In genomic region chr6:68040780-68041179, GRCh38 we compare ENCODE assay signal across 16 cellular contexts.
A peak's percentile ranks its signal among the peaks of the same experiment; 100 is the strongest.
DNase-seq lines count a peak whose midpoint lies in the region; ATAC-seq, FAIRE-seq and TF ChIP-seq lines count a peak whose summit lies in the region.
"Had no signal": no experiment of that assay in that cellular context is flagged by ENCODE, and none has a peak within 500 bp of the region (broad histone marks: within the 10 kb centered on the region; RNA-seq: fewer than 3 reads in every experiment).

No MANE protein-coding gene starts in this region.

- H3F3A ChIP-seq in GM23338 (replicated peaks; ENCODE audit: low read depth): no peaks in the 10 kb centered on the region

- H3K27ac ChIP-seq in ACC112 (ENCODE audit: low read depth, low read length) (no peak overlapping the region), GM23338 (ENCODE audit: low read depth) (peak overlapping the region; percentile 99), astrocyte (ENCODE audit: low read depth, low read length) (no peak overlapping the region)
- H3K27ac ChIP-seq: lower lobe of right lung, upper lobe of right lung had no signal

- H4K20me1 ChIP-seq in GM23338 (replicated peaks; ENCODE audit: insufficient read depth) (no peaks in the 10 kb centered on the region), astrocyte (ENCODE audit: insufficient read depth, low read length) (no peaks in the 10 kb centered on the region)

- DNase-seq in GM23338 (ENCODE audit: low spot score) (no peak), astrocyte (ENCODE audit: low read depth) (no peak), memory B cell (ENCODE audit: low spot score in 2 of 2) (no peak), NCI-H1105 (lab: John Stamatoyannopoulos, UW) (no peak), iPS-NIHi11 (ENCODE audit: low spot score) (no peak), RCC 7860 (ENCODE audit: low spot score) (no peak), NCI-H187 (lab: John Stamatoyannopoulos, UW) (no peak)
- DNase-seq: activated CD4-positive, CD25-positive, alpha-beta regulatory T cell; activated CD8-positive, alpha-beta memory T cell treated with anti-CD3 and anti-CD28 coated beads, Interleukin-2, amount 50 U/mL, for 4 hours; erythroblast; hypothalamus; lower lobe of right lung; NCI-H2171 treated with DMSO at 0.1 percent for 48 hours; upper lobe of right lung had no signal

- H3K9me2 ChIP-seq in GM23338 (ENCODE audit: insufficient read depth): no peaks in the 10 kb centered on the region

- H3K27me3 Mint-ChIP-seq in GM23338 (ENCODE audit: insufficient read depth, low read depth, poor library complexity) (peaks cover 6% of the 10 kb centered on the region), astrocyte (ENCODE audit: low read depth, unreplicated experiment) (peaks cover 4% of the 10 kb centered on the region), memory B cell (no peaks in the 10 kb centered on the region)
- H3K27me3 Mint-ChIP-seq: activated naive CD4-positive, alpha-beta T cell treated with anti-CD3 and anti-CD28 coated beads, Interleukin-2, amount 50 U/mL, for 24 hours had no signal

- H3K36me3 ChIP-seq in ACC112 (ENCODE audit: insufficient read depth, low read length): no peaks in the 10 kb centered on the region
- H3K36me3 ChIP-seq in GM23338 (ENCODE audit: insufficient read depth): no peaks in the 10 kb centered on the region
- no peaks in the 10 kb centered on the region for H3K36me3 ChIP-seq in astrocyte (ENCODE audit: insufficient read depth, low read length)
- H3K36me3 ChIP-seq: lower lobe of right lung, upper lobe of right lung had no signal

- H3K4me3 ChIP-seq in ACC112 (ENCODE audit: low read depth, low read length) (no peak overlapping the region), GM23338 (peak overlapping the region; percentile 39; the same call in 1 of the 2 replicates), astrocyte (ENCODE audit: insufficient read depth, low read depth, low read length) (peak overlapping the region; percentile 57)
- H3K4me3 ChIP-seq: lower lobe of right lung, upper lobe of right lung had no signal

- H3K4me3 Mint-ChIP-seq in GM23338 (peak overlapping the region; percentile 60; the same call in 2 of the 3 replicates), astrocyte (ENCODE audit: unreplicated experiment) (peak overlapping the region; percentile 4), memory B cell (peak overlapping the region; percentile 50)
- H3K4me3 Mint-ChIP-seq: activated naive CD4-positive, alpha-beta T cell treated with anti-CD3 and anti-CD28 coated beads, Interleukin-2, amount 50 U/mL, for 24 hours had no signal

- peak overlapping the region; percentile 68 for H3K9ac ChIP-seq in astrocyte (ENCODE audit: low read length)

- H3K9me3 Mint-ChIP-seq in GM23338: peaks cover 18% of the 10 kb centered on the region
- H3K9me3 Mint-ChIP-seq in astrocyte (ENCODE audit: unreplicated experiment): peaks cover 2% of the 10 kb centered on the region
- no peaks in the 10 kb centered on the region for H3K9me3 Mint-ChIP-seq in memory B cell
- H3K9me3 Mint-ChIP-seq: activated naive CD4-positive, alpha-beta T cell treated with anti-CD3 and anti-CD28 coated beads, Interleukin-2, amount 50 U/mL, for 24 hours had no signal

- H3K27ac Mint-ChIP-seq in GM23338 (peak overlapping the region; percentile 97), astrocyte (ENCODE audit: unreplicated experiment) (no peak overlapping the region), memory B cell (no peak overlapping the region)
- H3K27ac Mint-ChIP-seq: activated naive CD4-positive, alpha-beta T cell treated with anti-CD3 and anti-CD28 coated beads, Interleukin-2, amount 50 U/mL, for 24 hours had no signal

- H2AFZ ChIP-seq in ACC112 (ENCODE audit: low read length, unreplicated experiment) (peak overlapping the region; percentile 57), GM23338 (no peak overlapping the region), astrocyte (ENCODE audit: low read depth, low read length) (peak overlapping the region; percentile 93)

- no peaks in the 10 kb centered on the region for H3K9me3 ChIP-seq in astrocyte (ENCODE audit: insufficient read depth, low read depth, low read length)
- H3K9me3 ChIP-seq: lower lobe of right lung, upper lobe of right lung had no signal

- no peaks in the 10 kb centered on the region for H3K4me1 ChIP-seq in ACC112 (ENCODE audit: control insufficient read depth, insufficient read depth, low read length, unreplicated experiment)
- H3K4me1 ChIP-seq in GM23338 (ENCODE audit: insufficient read depth): peaks cover 42% of the 10 kb centered on the region
- H3K4me1 ChIP-seq in astrocyte (ENCODE audit: insufficient read depth, low read length): peaks cover 4% of the 10 kb centered on the region
- H3K4me1 ChIP-seq: lower lobe of right lung, upper lobe of right lung had no signal

- H3K4me1 Mint-ChIP-seq in GM23338: peaks cover 54% of the 10 kb centered on the region
- peaks cover 5% of the 10 kb centered on the region for H3K4me1 Mint-ChIP-seq in astrocyte (ENCODE audit: low read depth, unreplicated experiment)
- H3K4me1 Mint-ChIP-seq in memory B cell: peaks cover 2% of the 10 kb centered on the region
- H3K4me1 Mint-ChIP-seq: activated naive CD4-positive, alpha-beta T cell treated with anti-CD3 and anti-CD28 coated beads, Interleukin-2, amount 50 U/mL, for 24 hours had no signal

- H3K36me3 Mint-ChIP-seq in GM23338 (ENCODE audit: low read depth) (peaks cover 26% of the 10 kb centered on the region), astrocyte (ENCODE audit: low read depth, unreplicated experiment) (no peaks in the 10 kb centered on the region), memory B cell (no peaks in the 10 kb centered on the region)
- H3K36me3 Mint-ChIP-seq: activated naive CD4-positive, alpha-beta T cell treated with anti-CD3 and anti-CD28 coated beads, Interleukin-2, amount 50 U/mL, for 24 hours had no signal

- TF ChIP-seq CTCF in GM23338 (conservative IDR thresholded peaks at IDR 0.05; ENCODE audit: low read depth in 2 of 2) (no peak), astrocyte (IDR thresholded peaks at IDR 0.05; ENCODE audit: insufficient read depth, low read depth, low read length) (no peak)

- H3K27me3 ChIP-seq in ACC112 (ENCODE audit: insufficient read depth, low read length) (no peaks in the 10 kb centered on the region), GM23338 (ENCODE audit: insufficient read depth) (no peaks in the 10 kb centered on the region), astrocyte (ENCODE audit: insufficient read depth, low read length) (no peaks in the 10 kb centered on the region)
- H3K27me3 ChIP-seq: upper lobe of right lung had no signal

- H3K4me2 ChIP-seq in GM23338 (peak overlapping the region; percentile 10), astrocyte (ENCODE audit: low read length) (peak overlapping the region; percentile 89)

- ATAC-seq in GM23338: no peak
- no peak for ATAC-seq in memory B cell (ENCODE audit: low read depth)
- ATAC-seq: lower lobe of right lung, upper lobe of right lung had no signal

- no peak for FAIRE-seq in astrocyte (lab: Jason Lieb, UNC)
- no peak for FAIRE-seq in RCC 7860 (lab: Jason Lieb, UNC)

- H3K79me2 ChIP-seq in ACC112 (ENCODE audit: control insufficient read depth, insufficient read depth, low read length, unreplicated experiment): no peaks in the 10 kb centered on the region
- H3K79me2 ChIP-seq in GM23338 (replicated peaks; ENCODE audit: insufficient read depth): no peaks in the 10 kb centered on the region
- H3K79me2 ChIP-seq in astrocyte (ENCODE audit: insufficient read depth, low read length): no peaks in the 10 kb centered on the region

TF ChIP-seq in GM23338, 12 proteins besides CTCF, POLR2A, EP300 and RAD21 (continues in another document):
- TF ChIP-seq REST (IDR thresholded peaks at IDR 0.05; ENCODE audit: unreplicated experiment): no peak
- TF ChIP-seq ETS1 (IDR thresholded peaks at IDR 0.05): no peak
- TF ChIP-seq POLR2AphosphoS5 (IDR thresholded peaks at IDR 0.05; ENCODE audit: low read depth): no peak
- TF ChIP-seq CREB1 (CRISPR knock-in tag; IDR thresholded peaks at IDR 0.05; ENCODE audit: low read depth): no peak
- TF ChIP-seq STAT1 (IDR thresholded peaks at IDR 0.05; ENCODE audit: unreplicated experiment): no peak
- TF ChIP-seq ZNF331 (CRISPR knock-in tag; IDR thresholded peaks at IDR 0.05; ENCODE audit: low read depth): no peak
- no peak for TF ChIP-seq EZH2 (IDR thresholded peaks at IDR 0.05; ENCODE audit: low read depth, unreplicated experiment)

Comparison
In these comparisons a context has a peak if more than half of its experiments do, and no peak if none do; other contexts are left out.
1. H3K4me3 Mint-ChIP-seq: peak in every context shown above with its lines; median percentile 60 in GM23338; 50 in memory B cell; 4 in astrocyte.